In the genomic region with DNA sequence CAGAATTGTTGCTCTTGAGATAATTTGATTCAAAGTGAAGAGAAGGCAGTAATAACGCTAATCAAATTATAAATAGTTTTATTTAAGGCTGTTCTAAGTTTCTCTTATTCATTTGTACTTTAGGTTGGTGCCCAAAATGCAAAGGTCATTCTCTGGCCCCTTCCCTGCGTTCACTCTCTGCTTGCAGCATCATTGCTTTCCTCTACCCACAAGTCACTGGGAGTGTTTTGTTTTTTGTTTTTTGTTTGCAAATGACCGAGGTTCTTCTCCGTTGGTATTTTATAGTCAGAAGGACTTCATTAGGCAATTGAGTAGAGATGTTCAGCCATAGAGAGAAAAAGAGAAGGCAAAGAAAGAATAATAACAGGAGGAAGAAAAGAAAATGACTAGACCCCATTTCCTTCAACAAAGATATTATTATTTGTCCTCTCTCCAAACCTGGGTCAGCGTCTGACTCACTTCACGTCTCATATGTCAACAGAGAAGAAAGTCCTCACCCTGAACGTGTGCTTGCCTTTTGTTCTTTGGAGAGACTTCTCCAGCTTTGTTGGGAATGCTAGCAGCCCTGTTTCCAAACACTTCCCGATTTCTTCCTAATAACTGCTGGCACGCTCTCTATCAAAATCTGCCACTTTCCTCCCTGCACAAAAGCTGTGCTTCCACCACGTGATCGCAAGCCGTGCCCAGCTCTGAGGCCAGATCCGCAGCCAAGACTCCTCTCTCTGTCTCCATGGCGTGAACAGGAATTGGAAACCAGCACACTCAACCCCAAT, we compare ENCODE assay signal across 8 cellular contexts.
DNase-seq lines count a peak whose midpoint lies in the region; ATAC-seq and TF ChIP-seq lines count a peak whose summit lies in the region.

No MANE protein-coding gene starts in this region.

- no peak overlapping the region for H3K4me3 ChIP-seq in RWPE2 (ENCODE audit: severe bottlenecking)

- H3K9me3 ChIP-seq in RWPE2 (ENCODE audit: severe bottlenecking), result no peaks in the 10 kb centered on the region

- no peaks in the 10 kb centered on the region for H3K36me3 ChIP-seq in RWPE2 (ENCODE audit: low read depth)

- peaks cover 19% of the 10 kb centered on the region for H3K4me1 ChIP-seq in RWPE2 (ENCODE audit: insufficient read depth, poor library complexity, severe bottlenecking)

- intact Hi-C loops in Right ventricle myocardium superior (cut with DNase I), result no loop called here

- DNase-seq in Daoy (ENCODE audit: low read depth) (peak; percentile 64), RWPE2 (ENCODE audit: low spot score) (no peak), Right ventricle myocardium superior (peak; percentile 80), pulmonary artery endothelial cell (ENCODE audit: low read depth, low spot score) (peak; percentile 3), MV-4-11 (lab: John Stamatoyannopoulos, UW) (no peak)
- DNase-seq in activated naive CD4-positive, alpha-beta T cell (lab: John Stamatoyannopoulos, UW), result no peak

- peak; percentile 71 for ATAC-seq in RWPE2 (ENCODE audit: low read depth)
- ATAC-seq in Right ventricle myocardium superior (ENCODE audit: poor library complexity), result peak; percentile 86
- ATAC-seq in GM18517 (IDR thresholded peaks at IDR 0.05; ENCODE audit: unreplicated experiment), result no peak
- ATAC-seq in HG02571 (IDR thresholded peaks at IDR 0.05; ENCODE audit: unreplicated experiment), result no peak

- TF ChIP-seq CTCF in RWPE2 (IDR thresholded peaks at IDR 0.05; ENCODE audit: poor library complexity, severe bottlenecking), result no peak

- H3K27me3 ChIP-seq in RWPE2 (ENCODE audit: insufficient read depth, poor library complexity, severe bottlenecking), result no peaks in the 10 kb centered on the region

- H3K27ac ChIP-seq in RWPE2 (ENCODE audit: poor library complexity, severe bottlenecking), result peak overlapping the region; percentile 6

Comparison
In these comparisons a context has a peak if more than half of its experiments do, and no peak if none do; other contexts are left out.
1. DNase-seq: peak in Daoy (single experiment), Right ventricle myocardium superior (single experiment) and pulmonary artery endothelial cell (single experiment); none in RWPE2 (single experiment), MV-4-11 (single experiment) and activated naive CD4-positive, alpha-beta T cell (0 of 4).
2. ATAC-seq: peak in RWPE2 (single experiment) and Right ventricle myocardium superior (single experiment); none in GM18517 (single experiment) and HG02571 (single experiment).